ENCODE assay signal across 20 cellular contexts in genomic region chr1:24450321-24450720, GRCh38. TPM values are rescaled to one million over a fixed set of nuclear protein-coding genes. Genes with fewer than 3 reads are reported as not detected.
DNase-seq lines count a peak whose midpoint lies in the region; ATAC-seq lines count a peak whose summit lies in the region.
"Had no signal": no experiment of that assay in that cellular context is flagged by ENCODE, and none has a peak within 500 bp of the region (broad histone marks: within the 10 kb centered on the region; RNA-seq: fewer than 3 reads in every experiment).

No MANE protein-coding gene starts in this region.

- no peaks in the 10 kb centered on the region for H3K9me3 ChIP-seq in T-helper 17 cell (ENCODE audit: control insufficient read depth, low read length, poor library complexity, severe bottlenecking)
- H3K9me3 ChIP-seq: A549; BE2C; BLaER1 treated with 17β-estradiol and CSF1 and Interleukin-3, amounts not matched to agents 10 nM and 100 nM; HAP-1 had no signal

- peak overlapping the region; percentile 74 for H3K27ac Mint-ChIP-seq in T-helper 17 cell
- H3K27ac Mint-ChIP-seq: CD4-positive, alpha-beta T cell had no signal

- H3K4me3 Mint-ChIP-seq in T-helper 17 cell = no peak overlapping the region
- H3K4me3 Mint-ChIP-seq: CD14-positive monocyte; CD4-positive, alpha-beta T cell; CD8-positive, alpha-beta memory T cell had no signal

- DNase-seq in EH (ENCODE audit: low read depth) (peak; percentile 61), T-helper 17 cell (no peak), amniotic epithelial cell (ENCODE audit: low read depth) (peak; percentile 39)
- DNase-seq: 8988T; ACHN; AML-193; BE2C; CD4-positive, alpha-beta T cell; CD8-positive, alpha-beta memory T cell; DMS 273 treated with DMSO at 0.1 percent for 48 hours; DMS79; GF-D8; GOT3 had no signal

- H3K36me3 Mint-ChIP-seq in T-helper 17 cell (ENCODE audit: low read depth) = peaks cover 5% of the 10 kb centered on the region

- H3K27me3 Mint-ChIP-seq in T-helper 17 cell = no peaks in the 10 kb centered on the region
- H3K27me3 Mint-ChIP-seq: CD4-positive, alpha-beta T cell; CD8-positive, alpha-beta memory T cell had no signal

- peaks cover 3% of the 10 kb centered on the region for H3K4me1 Mint-ChIP-seq in T-helper 17 cell

- ATAC-seq in T-helper 17 cell (no peak), HG03439 (IDR thresholded peaks at IDR 0.05; ENCODE audit: unreplicated experiment) (no peak), HG03135 (IDR thresholded peaks at IDR 0.05; ENCODE audit: unreplicated experiment) (no peak), HG03097 (IDR thresholded peaks at IDR 0.05; ENCODE audit: low FRiP score, unreplicated experiment) (no peak)
- ATAC-seq: A549 had no signal

RNA-seq across cellular contexts. Expression of gene NIPAL3, which starts 34.7 kb away (rescaled TPM):
- total RNA-seq in T-helper 17 cell = 10 to 100 TPM; 32.9 to 41.7 TPM

RNA-seq across cellular contexts. Expression of gene STPG1, which starts 36.7 kb away (rescaled TPM):
- 1 to 10 TPM; 2.5 to 3.6 TPM for total RNA-seq in T-helper 17 cell

RNA-seq across cellular contexts. Expression of gene RCAN3, which starts 52.3 kb away (rescaled TPM):
- 100 to 1,000 TPM; 152 to 160 TPM for total RNA-seq in T-helper 17 cell

Comparison
In these comparisons a context has a peak if more than half of its experiments do, and no peak if none do; other contexts are left out.
1. DNase-seq: peak in EH (single experiment) and amniotic epithelial cell (single experiment); none in T-helper 17 cell (0 of 3).